ENCODE assay signal across 8 cellular contexts in genomic region chr16:48384982-48385271, GRCh38. TPM values are rescaled to one million over a fixed set of nuclear protein-coding genes. Genes with fewer than 3 reads are reported as not detected.
DNase-seq lines count a peak whose midpoint lies in the region; ATAC-seq and TF ChIP-seq lines count a peak whose summit lies in the region.

No MANE protein-coding gene starts in this region.

- in situ Hi-C loops in KBM-7 (cut with MboI; ENCODE audit: low pct_unique_long_range_greater_than_20kb, low sequenced_read_pairs), result loop anchor here (25.0 kb wide), 1 partner anchor 227 kb away; the partner anchor contains the start of gene N4BP1

- TF ChIP-seq CTCF in CD14-positive monocyte (IDR thresholded peaks at IDR 0.05), result no peak

- H3K4me1 Mint-ChIP-seq in dendritic cell treated with granulocyte-macrophage colony-stimulating factor and Interleukin-4, amounts not matched to agents 40 ng/mL and 50 ng/mL, for 4 days (ENCODE audit: low read depth), result peaks cover 60% of the 10 kb centered on the region
- H3K4me1 Mint-ChIP-seq in naive B cell (peaks cover 25 to 48% (median 36%) of the 10 kb centered on the region in 3 donors), CD14-positive monocyte (peaks cover 51% of the 10 kb centered on the region)

- H3K4me3 Mint-ChIP-seq in dendritic cell treated with granulocyte-macrophage colony-stimulating factor and Interleukin-4, amounts not matched to agents 40 ng/mL and 50 ng/mL, for 4 days, result peak overlapping the region; percentile 97
- peak overlapping the region in 5 of 8 donors; percentile 85 to 93 (median 92) for H3K4me3 Mint-ChIP-seq in naive B cell
- H3K4me3 Mint-ChIP-seq in CD14-positive monocyte, result no peak overlapping the region

- peaks cover 27% of the 10 kb centered on the region for H3K36me3 Mint-ChIP-seq in dendritic cell treated with granulocyte-macrophage colony-stimulating factor and Interleukin-4, amounts not matched to agents 40 ng/mL and 50 ng/mL, for 4 days (ENCODE audit: low read depth)
- H3K36me3 Mint-ChIP-seq in naive B cell, result no peaks in the 10 kb centered on the region
- no peaks in the 10 kb centered on the region for H3K36me3 Mint-ChIP-seq in CD14-positive monocyte

- intact Hi-C loops in dendritic cell treated with granulocyte-macrophage colony-stimulating factor and Interleukin-4, amounts not matched to agents 40 ng/mL and 50 ng/mL, for 4 days (cut with micrococcal nuclease), result loop anchor here (2.0 kb wide), 1 partner anchor 152 kb away; no protein-coding TSS in a partner anchor
- intact Hi-C loops in CD14-positive monocyte (cut with micrococcal nuclease), result loop anchor here in 1 of 2 donors (5.0 to 10.0 kb wide), 3 partner anchors 33 to 240 kb away; no protein-coding TSS in a partner anchor

- H3K27me3 Mint-ChIP-seq in dendritic cell treated with granulocyte-macrophage colony-stimulating factor and Interleukin-4, amounts not matched to agents 40 ng/mL and 50 ng/mL, for 4 days, result no peaks in the 10 kb centered on the region
- H3K27me3 Mint-ChIP-seq in naive B cell (no peaks in the 10 kb centered on the region), CD14-positive monocyte (ENCODE audit: low read depth in 3 of 3) (no peaks in the 10 kb centered on the region)

- ATAC-seq in GM21786 (IDR thresholded peaks at IDR 0.05; ENCODE audit: unreplicated experiment) (peak; percentile 40), naive B cell (ENCODE audit: low read depth in 2 of 2) (peak; percentile 64 to 66)

- no peaks in the 10 kb centered on the region for H3K9me3 Mint-ChIP-seq in dendritic cell treated with granulocyte-macrophage colony-stimulating factor and Interleukin-4, amounts not matched to agents 40 ng/mL and 50 ng/mL, for 4 days
- no peaks in the 10 kb centered on the region for H3K9me3 Mint-ChIP-seq in naive B cell
- H3K9me3 Mint-ChIP-seq in CD14-positive monocyte, result no peaks in the 10 kb centered on the region

- DNase-seq in NCI-H82 (lab: John Stamatoyannopoulos, UW) (peak; percentile 70), NCI-H82 treated with DMSO at 0.1 percent for 48 hours (lab: John Stamatoyannopoulos, UW; ENCODE audit: unreplicated experiment) (no peak), LoVo (ENCODE audit: low spot score) (peak; percentile 51), naive B cell (no peak), CD14-positive monocyte (ENCODE audit: low spot score) (no peak), KBM-7 (no peak)

- H3K27ac Mint-ChIP-seq in dendritic cell treated with granulocyte-macrophage colony-stimulating factor and Interleukin-4, amounts not matched to agents 40 ng/mL and 50 ng/mL, for 4 days, result peak overlapping the region; percentile 100
- peak overlapping the region in 2 of 6 donors; percentile 53 to 94 for H3K27ac Mint-ChIP-seq in naive B cell
- H3K27ac Mint-ChIP-seq in CD14-positive monocyte, result peak overlapping the region in 1 of 7 donors; percentile 97

RNA-seq across cellular contexts. Expression of gene SIAH1, which starts 0.3 kb away (rescaled TPM):
- polyA plus RNA-seq in naive B cell (ENCODE audit: low read depth in 6 of 6) (10 to 100 TPM; 17.2 to 31.9 (median 24.0) TPM), CD14-positive monocyte (1 to 10 TPM; 4.9 to 5.6 TPM)

Comparison
In these comparisons a context has a peak if more than half of its experiments do, and no peak if none do; other contexts are left out.
1. DNase-seq: peak in NCI-H82 (single experiment) and LoVo (single experiment); none in NCI-H82 treated with DMSO at 0.1 percent for 48 hours (single experiment), naive B cell (single experiment), CD14-positive monocyte (single experiment) and KBM-7 (single experiment).
2. H3K4me3 Mint-ChIP-seq: peak in dendritic cell treated with granulocyte-macrophage colony-stimulating factor and Interleukin-4, amounts not matched to agents 40 ng/mL and 50 ng/mL, for 4 days (single experiment) and naive B cell (5 of 8); none in CD14-positive monocyte (0 of 2).